In the genomic region with DNA sequence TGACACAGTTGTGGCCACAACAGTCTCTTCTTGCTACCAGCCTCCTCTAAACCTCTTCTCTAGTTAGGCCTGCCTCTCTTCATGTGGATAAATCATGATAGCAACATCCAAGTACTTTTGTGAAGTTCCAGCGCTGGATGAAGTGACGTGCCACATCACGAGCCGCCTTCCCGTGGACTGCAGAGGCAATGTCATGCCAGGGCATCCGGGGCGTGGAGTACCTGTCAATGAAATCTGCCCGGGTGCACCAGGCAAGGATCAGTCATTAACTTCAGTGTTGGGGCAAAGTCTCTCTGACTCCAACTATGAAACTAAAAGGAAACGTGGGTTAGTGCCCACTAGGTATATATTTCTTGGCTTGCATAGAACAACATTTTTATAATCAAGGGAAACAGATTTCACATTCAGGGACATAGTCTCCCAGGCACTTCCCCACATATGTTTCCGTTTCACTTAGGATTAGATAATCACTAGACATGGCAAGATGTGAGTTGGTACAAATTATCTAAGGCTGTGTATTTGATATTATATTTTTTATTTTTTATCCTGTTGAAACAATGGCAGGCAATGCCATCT, we compare ENCODE assay signal across 22 cellular contexts.
DNase-seq lines count a peak whose midpoint lies in the region; FAIRE-seq and TF ChIP-seq lines count a peak whose summit lies in the region.
"Had no signal": no experiment of that assay in that cellular context is flagged by ENCODE, and none has a peak within 500 bp of the region (broad histone marks: within the 10 kb centered on the region; RNA-seq: fewer than 3 reads in every experiment).

No MANE protein-coding gene starts in this region.

- H3K27ac ChIP-seq in Peyer's patch (peak overlapping the region in 3 of 4 donors; percentile 68 to 90 (median 81)), endothelial cell of umbilical vein (ENCODE audit: insufficient read depth, low read depth, low read length) (peak overlapping the region; percentile 46), kidney (ENCODE audit: low read depth in 2 of 2, low read length in 2 of 2) (peak overlapping the region; percentile 82 to 88), tibial nerve (peak overlapping the region in 1 of 4 donors; percentile 46), ascending aorta (no peak overlapping the region)
- H3K27ac ChIP-seq: coronary artery, left lung, upper lobe of right lung had no signal

- CTCF ChIA-PET in endothelial cell of umbilical vein (lab: Charles Lee) = interaction anchor here (1.6 kb wide), 1 partner anchor 96 kb away, joined by 5 read pairs; no protein-coding TSS in a partner anchor

- H3K36me3 ChIP-seq in Peyer's patch = peaks cover 0 to 21% (median 0%) of the 10 kb centered on the region in 3 donors
- H3K36me3 ChIP-seq in endothelial cell of umbilical vein (ENCODE audit: control insufficient read depth in 2 of 2, extremely low read depth in 1 of 2, insufficient read depth in 2 of 2, low read length in 2 of 2) = peaks cover 6 to 14% of the 10 kb centered on the region in 2 experiments
- H3K36me3 ChIP-seq in kidney (ENCODE audit: control insufficient read depth in 1 of 2, insufficient read depth in 2 of 2, low read length in 2 of 2) = no peaks in the 10 kb centered on the region
- H3K36me3 ChIP-seq in tibial nerve = peaks cover 0 to 30% (median 0%) of the 10 kb centered on the region in 3 donors
- peaks cover 10 to 20% of the 10 kb centered on the region in 2 donors for H3K36me3 ChIP-seq in ascending aorta

- H3K79me2 ChIP-seq in endothelial cell of umbilical vein (ENCODE audit: control insufficient read depth, insufficient read depth, low read length) = no peaks in the 10 kb centered on the region

- FAIRE-seq in endothelial cell of umbilical vein (lab: Jason Lieb, UNC) = peak; percentile 8
- no peak for FAIRE-seq in kidney (lab: Jason Lieb, UNC)

- intact Hi-C loops in endothelial cell of umbilical vein (cut with micrococcal nuclease) (no loop called here), kidney (cut with DNase I) (no loop called here), ascending aorta (cut with DNase I) (no loop called here)

- dilution Hi-C loops in endothelial cell of umbilical vein (cut with MboI; ENCODE audit: extremely low pct_ligation_motif_present, low sequenced_read_pairs) = no loop called here

- no peak overlapping the region for H3K4me2 ChIP-seq in endothelial cell of umbilical vein (ENCODE audit: insufficient read depth, low read length)

- POLR2A ChIA-PET in endothelial cell of umbilical vein (lab: Charles Lee) = no interaction called here

- H3K9ac ChIP-seq in endothelial cell of umbilical vein (replicated peaks; ENCODE audit: extremely low read depth, insufficient read depth, low read length) = no peak overlapping the region
- H3K9ac ChIP-seq in kidney (ENCODE audit: low read length in 2 of 2) = peak overlapping the region in 1 of 2 donors; percentile 10

- TF ChIP-seq POLR2A in Peyer's patch (IDR thresholded peaks at IDR 0.05) = peak in 1 of 2 donors; percentile 53
- TF ChIP-seq POLR2A in endothelial cell of umbilical vein (IDR thresholded peaks at IDR 0.05; ENCODE audit: low read depth, low read length) = no peak
- no peak for TF ChIP-seq POLR2A in tibial nerve (IDR thresholded peaks at IDR 0.05)

- TF ChIP-seq EP300 in tibial nerve (IDR thresholded peaks at IDR 0.05) = no peak

- DNase-seq in Peyer's patch (peak in 2 of 3 donors; percentile 89 to 92), endothelial cell of umbilical vein (ENCODE audit: low read depth, low spot score) (peak; percentile 89), kidney (no peak), renal cortical epithelial cell (ENCODE audit: low read depth) (peak; percentile 33), tibial nerve (ENCODE audit: low spot score in 2 of 2) (no peak), ascending aorta (ENCODE audit: low spot score in 2 of 2) (no peak), 8988T (no peak), NCI-H2107 (lab: John Stamatoyannopoulos, UW) (no peak)
- DNase-seq: activated CD4-positive, alpha-beta memory T cell treated with anti-CD3 and anti-CD28 coated beads, Interleukin-2, amount 10 ng/mL, durations not matched to agents 7 days and 5 days; activated CD4-positive, CD25-positive, alpha-beta regulatory T cell treated with anti-CD3 and anti-CD28 coated beads, Interleukin-2, amount 50 U/mL, for 72 hours; activated gamma-delta T cell; activated T-cell treated with anti-CD3 and anti-CD28 coated beads for 4 hours; CD4-positive, alpha-beta T cell; HCEC 1CT; left lung; NCI-H1092 treated with DMSO at 0.1 percent for 48 hours; NCI-H2029; SHP77; stimulated activated CD4-positive, alpha-beta T cell treated with anti-CD3 and anti-CD28 coated beads, Interleukin-1b, Interleukin-23, amount 100 ng/mL, for 48 hours; SW 1271; upper lobe of right lung had no signal

- H3K9me3 ChIP-seq in Peyer's patch (no peaks in the 10 kb centered on the region), endothelial cell of umbilical vein (replicated peaks; ENCODE audit: control insufficient read depth, insufficient read depth, low read length) (no peaks in the 10 kb centered on the region), kidney (ENCODE audit: control insufficient read depth in 1 of 2, low read length in 2 of 2) (no peaks in the 10 kb centered on the region), tibial nerve (no peaks in the 10 kb centered on the region), ascending aorta (no peaks in the 10 kb centered on the region)
- H3K9me3 ChIP-seq: left lung, upper lobe of right lung had no signal

- H3K9me1 ChIP-seq in endothelial cell of umbilical vein (replicated peaks; ENCODE audit: control insufficient read depth, extremely low read depth, insufficient read depth, low read length) = no peaks in the 10 kb centered on the region

- BruUV-seq in endothelial cell of umbilical vein (replicated peaks; lab: Mats Ljungman, UMichigan) = no TSS peak

- 86 to 91% methylated on average over 10 of the region's 10 CpGs for WGBS in tibial nerve, 2 donors

- H3K27me3 ChIP-seq in Peyer's patch = no peaks in the 10 kb centered on the region
- no peaks in the 10 kb centered on the region for H3K27me3 ChIP-seq in endothelial cell of umbilical vein (ENCODE audit: control insufficient read depth in 2 of 2, insufficient read depth in 2 of 2, low read length in 2 of 2)
- H3K27me3 ChIP-seq in tibial nerve = no peaks in the 10 kb centered on the region
- H3K27me3 ChIP-seq in ascending aorta = no peaks in the 10 kb centered on the region
- H3K27me3 ChIP-seq: left lung, upper lobe of right lung had no signal

- TF ChIP-seq CTCF in Peyer's patch (IDR thresholded peaks at IDR 0.05) = peak in 1 of 6 experiments; percentile 10
- no peak for TF ChIP-seq CTCF in endothelial cell of umbilical vein (IDR thresholded peaks at IDR 0.05; ENCODE audit: extremely low read depth in 1 of 2, insufficient read depth in 1 of 2, low read depth in 1 of 2, low read length in 2 of 2)
- TF ChIP-seq CTCF in kidney (IDR thresholded peaks at IDR 0.05; ENCODE audit: borderline replicate concordance, extremely low read depth, insufficient read depth) = no peak
- TF ChIP-seq CTCF in tibial nerve (IDR thresholded peaks at IDR 0.05) = no peak
- no peak for TF ChIP-seq CTCF in ascending aorta (IDR thresholded peaks at IDR 0.05)

- H2AFZ ChIP-seq in endothelial cell of umbilical vein (ENCODE audit: low read depth, low read length) = no peak overlapping the region

- H3K4me3 ChIP-seq in Peyer's patch (no peak overlapping the region), endothelial cell of umbilical vein (replicated peaks in 1 of 3; ENCODE audit: insufficient read depth in 1 of 3, low read depth in 1 of 3, low read length in 3 of 3) (no peak overlapping the region), kidney (ENCODE audit: low read length in 2 of 2) (peak overlapping the region; percentile 52 to 61), tibial nerve (no peak overlapping the region), ascending aorta (no peak overlapping the region)
- H3K4me3 ChIP-seq: coronary artery, left lung, upper lobe of right lung had no signal

- H3K4me1 ChIP-seq in Peyer's patch = peaks cover 0 to 47% (median 0%) of the 10 kb centered on the region in 4 donors
- no peaks in the 10 kb centered on the region for H3K4me1 ChIP-seq in endothelial cell of umbilical vein (ENCODE audit: control insufficient read depth, extremely low read depth, insufficient read depth, low read length)
- H3K4me1 ChIP-seq in kidney (ENCODE audit: control insufficient read depth in 1 of 2, insufficient read depth in 1 of 2, low read depth in 1 of 2, low read length in 2 of 2) = peaks cover 5 to 19% of the 10 kb centered on the region in 2 donors
- H3K4me1 ChIP-seq in tibial nerve = no peaks in the 10 kb centered on the region
- no peaks in the 10 kb centered on the region for H3K4me1 ChIP-seq in ascending aorta
- H3K4me1 ChIP-seq: left lung, upper lobe of right lung had no signal

- H4K20me1 ChIP-seq in endothelial cell of umbilical vein (replicated peaks; ENCODE audit: control insufficient read depth, extremely low read depth, insufficient read depth, low read length) = no peaks in the 10 kb centered on the region

TF ChIP-seq in endothelial cell of umbilical vein, 7 proteins besides CTCF, POLR2A, EP300 and RAD21:
- TF ChIP-seq GATA2 (IDR thresholded peaks at IDR 0.05; ENCODE audit: insufficient read depth, insufficient read length, low read depth, low read length) (no peak), POLR2AphosphoS5 (IDR thresholded peaks at IDR 0.05; ENCODE audit: insufficient read depth, low read depth, low read length) (no peak), MAX (IDR thresholded peaks at IDR 0.05; ENCODE audit: insufficient read depth, insufficient read length) (no peak), MYC (IDR thresholded peaks at IDR 0.05; ENCODE audit: low read depth, low read length) (no peak), JUN (IDR thresholded peaks at IDR 0.05; ENCODE audit: borderline replicate concordance, insufficient read depth, insufficient read length, low read depth) (no peak), EZH2 (IDR thresholded peaks at IDR 0.05; ENCODE audit: borderline replicate concordance, low read depth, low read length, severe bottlenecking) (no peak), FOS (IDR thresholded peaks at IDR 0.05; ENCODE audit: borderline replicate concordance, insufficient read depth, low read length) (no peak)

Comparison
In these comparisons a context has a peak if more than half of its experiments do, and no peak if none do; other contexts are left out.
1. DNase-seq: peak in Peyer's patch (2 of 3), endothelial cell of umbilical vein (single experiment) and renal cortical epithelial cell (single experiment); none in kidney (single experiment), tibial nerve (0 of 2), ascending aorta (0 of 2), 8988T (single experiment) and NCI-H2107 (single experiment).
2. H3K27ac ChIP-seq: peak in Peyer's patch (3 of 4), endothelial cell of umbilical vein (single experiment) and kidney (2 of 2); none in ascending aorta (0 of 2).
3. H3K4me3 ChIP-seq: peak in kidney (2 of 2); none in Peyer's patch (0 of 4), endothelial cell of umbilical vein (0 of 3), tibial nerve (0 of 4) and ascending aorta (0 of 2).